9 cellular contexts compared by ENCODE assay signal in genomic region chr21:45974073-45975016, GRCh38. TPM values are rescaled to one million over a fixed set of nuclear protein-coding genes. Genes with fewer than 3 reads are reported as not detected.
DNase-seq lines count a peak whose midpoint lies in the region; ATAC-seq and TF ChIP-seq lines count a peak whose summit lies in the region.
"Had no signal": no experiment of that assay in that cellular context is flagged by ENCODE, and none has a peak within 500 bp of the region (broad histone marks: within the 10 kb centered on the region; RNA-seq: fewer than 3 reads in every experiment).

No MANE protein-coding gene starts in this region.

- no peaks in the 10 kb centered on the region for H4K20me1 ChIP-seq in KMS-11 (ENCODE audit: insufficient read depth)

- TF ChIP-seq CTCF in KMS-11 (conservative IDR thresholded peaks at IDR 0.05; ENCODE audit: low read depth, low read length) (no peak), astrocyte of the spinal cord (IDR thresholded peaks at IDR 0.05; ENCODE audit: low read depth, low read length) (no peak)

- DNase-seq in DMS 273 (lab: John Stamatoyannopoulos, UW; ENCODE audit: unreplicated experiment), result peak; percentile 75
- no peak for DNase-seq in DMS 273 treated with DMSO at 0.1 percent for 48 hours (lab: John Stamatoyannopoulos, UW)
- peak; percentile 89 for DNase-seq in astrocyte of the spinal cord (ENCODE audit: low read depth, low spot score)
- peak; percentile 80 for DNase-seq in sciatic nerve (ENCODE audit: low spot score)
- DNase-seq in cortex of kidney (lab: John Stamatoyannopoulos, UW), result no peak

- H3K4me2 ChIP-seq in KMS-11, result peak overlapping the region; percentile 54

- no peaks in the 10 kb centered on the region for H3K36me3 ChIP-seq in KMS-11 (ENCODE audit: insufficient read depth)

- H3K27me3 ChIP-seq in KMS-11 (ENCODE audit: insufficient read depth, low read depth), result peaks cover 65% of the 10 kb centered on the region

- ATAC-seq in sciatic nerve (peak; percentile 43), HG03175 (IDR thresholded peaks at IDR 0.05; ENCODE audit: unreplicated experiment) (no peak)

- peak overlapping the region; percentile 67 for H2AFZ ChIP-seq in KMS-11 (ENCODE audit: low read depth)

- in situ Hi-C loops in astrocyte of the spinal cord (cut with HindIII; ENCODE audit: low sequenced_read_pairs), result no loop called here

- H3K9ac ChIP-seq in KMS-11, result no peak overlapping the region

- no peaks in the 10 kb centered on the region for H3K4me1 ChIP-seq in KMS-11 (ENCODE audit: low read depth, poor library complexity, severe bottlenecking)

- intact Hi-C loops in sciatic nerve (cut with DNase I), result loop anchor here (5.0 kb wide), 1 partner anchor 123 kb away; the partner anchor contains the start of gene COL6A2

- no peaks in the 10 kb centered on the region for H3K79me2 ChIP-seq in KMS-11 (ENCODE audit: insufficient read depth, low read depth)

- H3K4me3 ChIP-seq in KMS-11 (IDR thresholded peaks at IDR 0.05; ENCODE audit: insufficient read depth, low read depth, low read length) (no peak overlapping the region), astrocyte of the spinal cord (ENCODE audit: low read depth, low read length) (peak overlapping the region; percentile 29), iPS-11a (ENCODE audit: low read depth, low read length) (peak overlapping the region; percentile 39)

- H3K27ac ChIP-seq in KMS-11, result no peak overlapping the region
- H3K27ac ChIP-seq: 22Rv1 had no signal

RNA-seq across cellular contexts. Expression of gene COL6A1, which starts 7.2 kb away (rescaled TPM):
- total RNA-seq in sciatic nerve, result 247 TPM

Comparison
In these comparisons a context has a peak if more than half of its experiments do, and no peak if none do; other contexts are left out.
1. DNase-seq: peak in DMS 273 (single experiment), astrocyte of the spinal cord (single experiment) and sciatic nerve (single experiment); none in DMS 273 treated with DMSO at 0.1 percent for 48 hours (single experiment) and cortex of kidney (single experiment).